Comparison of ENCODE assay signal across 19 cellular contexts in the genomic region with DNA sequence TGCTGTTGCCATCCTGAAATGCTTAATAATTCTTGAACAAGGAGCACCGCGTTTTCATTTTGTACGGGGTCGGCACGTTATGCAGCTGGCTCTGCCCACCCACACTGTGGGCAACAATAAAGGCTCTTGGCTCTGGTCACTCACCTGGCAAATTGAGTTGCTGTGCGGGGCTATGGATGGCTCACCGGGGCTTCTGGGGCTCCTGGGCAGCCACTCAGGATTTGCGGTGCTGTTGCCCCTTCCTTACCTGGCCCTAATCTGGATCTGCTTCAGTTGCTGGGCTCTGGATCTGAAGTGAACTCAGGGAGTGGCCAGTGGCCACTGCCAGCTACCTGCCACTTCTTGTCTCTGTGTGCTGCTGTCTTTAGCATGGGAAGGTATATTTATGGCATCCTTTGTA. TPM values are rescaled to one million over a fixed set of nuclear protein-coding genes. Genes with fewer than 3 reads are reported as not detected.
A peak's percentile ranks its signal among the peaks of the same experiment; 100 is the strongest.
DNase-seq lines count a peak whose midpoint lies in the region; ATAC-seq and TF ChIP-seq lines count a peak whose summit lies in the region.
"Had no signal": no experiment of that assay in that cellular context is flagged by ENCODE, and none has a peak within 500 bp of the region (broad histone marks: within the 10 kb centered on the region; RNA-seq: fewer than 3 reads in every experiment).

No MANE protein-coding gene starts in this region.

- no peaks in the 10 kb centered on the region for H3K9me3 ChIP-seq in tibial artery

- H3K27me3 Mint-ChIP-seq in activated CD8-positive, alpha-beta memory T cell treated with anti-CD3 and anti-CD28 coated beads, Interleukin-2, amount 10 ng/mL, durations not matched to agents 7 days and 5 days: peaks cover 4% of the 10 kb centered on the region
- H3K27me3 Mint-ChIP-seq in CD14-positive monocyte (ENCODE audit: low read depth in 3 of 3): peaks cover 4 to 9% (median 4%) of the 10 kb centered on the region in 3 donors

- no peaks in the 10 kb centered on the region for H3K9me3 Mint-ChIP-seq in activated CD8-positive, alpha-beta memory T cell treated with anti-CD3 and anti-CD28 coated beads, Interleukin-2, amount 10 ng/mL, durations not matched to agents 7 days and 5 days (ENCODE audit: low read depth)
- H3K9me3 Mint-ChIP-seq in CD14-positive monocyte: peaks cover 0 to 3% (median 0%) of the 10 kb centered on the region in 7 donors

- WGBS in lower leg skin, 2 donors: 87 to 91% methylated on average over 8 of the region's 8 CpGs

- H3K27ac Mint-ChIP-seq in activated CD8-positive, alpha-beta memory T cell treated with anti-CD3 and anti-CD28 coated beads, Interleukin-2, amount 10 ng/mL, durations not matched to agents 7 days and 5 days: no peak overlapping the region
- peak overlapping the region in 1 of 7 donors; percentile 67 for H3K27ac Mint-ChIP-seq in CD14-positive monocyte

- no peak overlapping the region for H3K4me3 Mint-ChIP-seq in activated CD8-positive, alpha-beta memory T cell treated with anti-CD3 and anti-CD28 coated beads, Interleukin-2, amount 10 ng/mL, durations not matched to agents 7 days and 5 days
- no peak overlapping the region for H3K4me3 Mint-ChIP-seq in CD14-positive monocyte

- no peak for ATAC-seq in activated CD8-positive, alpha-beta memory T cell treated with anti-CD3 and anti-CD28 coated beads, Interleukin-2, amount 10 ng/mL, durations not matched to agents 7 days and 5 days
- no peak for ATAC-seq in GM21723 (IDR thresholded peaks at IDR 0.05; ENCODE audit: unreplicated experiment)
- ATAC-seq in HG03571 (IDR thresholded peaks at IDR 0.05; ENCODE audit: unreplicated experiment): no peak
- ATAC-seq: HepG2, K562, Right ventricle myocardium inferior had no signal

- H3K36me3 Mint-ChIP-seq in activated CD8-positive, alpha-beta memory T cell treated with anti-CD3 and anti-CD28 coated beads, Interleukin-2, amount 10 ng/mL, durations not matched to agents 7 days and 5 days: no peaks in the 10 kb centered on the region
- no peaks in the 10 kb centered on the region for H3K36me3 Mint-ChIP-seq in CD14-positive monocyte

- CTCF ChIA-PET in activated CD8-positive, alpha-beta memory T cell treated with anti-CD3 and anti-CD28 coated beads, Interleukin-2, amount 10 ng/mL, durations not matched to agents 7 days and 5 days (lab: Charles Lee): no interaction called here

- H3K27me3 ChIP-seq in tibial artery: no peaks in the 10 kb centered on the region

- peak; percentile 31 for DNase-seq in activated CD8-positive, alpha-beta memory T cell treated with anti-CD3 and anti-CD28 coated beads, Interleukin-2, amount 10 ng/mL, durations not matched to agents 7 days and 5 days
- no peak for DNase-seq in activated CD8-positive, alpha-beta memory T cell treated with anti-CD3 and anti-CD28 coated beads, Interleukin-2, amount 50 U/mL, for 4 hours
- DNase-seq in CD14-positive monocyte (ENCODE audit: low spot score): peak; percentile 36
- DNase-seq in lower leg skin (ENCODE audit: low spot score in 2 of 2): peak; percentile 11 to 76
- DNase-seq in tibial artery: peak; percentile 14 to 38
- DNase-seq in putamen (ENCODE audit: low spot score): no peak
- DNase-seq: EL, MM.1S, NCI-H1048, NCI-H1417 treated with DMSO at 0.1 percent for 48 hours, NCI-H187, NCI-H446, NCI-H526 had no signal

- peaks cover 0 to 31% (median 0%) of the 10 kb centered on the region in 4 donors for H3K4me1 ChIP-seq in tibial artery

- no peak overlapping the region for H3K27ac ChIP-seq in tibial artery
- H3K27ac ChIP-seq: HL-60 had no signal

- intact Hi-C loops in CD14-positive monocyte (cut with micrococcal nuclease): no loop called here
- intact Hi-C loops in lower leg skin (cut with DNase I; ENCODE audit: low total_unique reads): no loop called here
- intact Hi-C loops in tibial artery (cut with DNase I; ENCODE audit: low total_unique reads): no loop called here

- TF ChIP-seq POLR2A in lower leg skin (IDR thresholded peaks at IDR 0.05): no peak

- no peaks in the 10 kb centered on the region for H3K4me1 Mint-ChIP-seq in activated CD8-positive, alpha-beta memory T cell treated with anti-CD3 and anti-CD28 coated beads, Interleukin-2, amount 10 ng/mL, durations not matched to agents 7 days and 5 days
- H3K4me1 Mint-ChIP-seq in CD14-positive monocyte: peaks cover 2% of the 10 kb centered on the region

- TF ChIP-seq CTCF in CD14-positive monocyte (IDR thresholded peaks at IDR 0.05): no peak
- TF ChIP-seq CTCF in lower leg skin (IDR thresholded peaks at IDR 0.05): no peak
- no peak for TF ChIP-seq CTCF in tibial artery (IDR thresholded peaks at IDR 0.05)

- H3K4me3 ChIP-seq in lower leg skin (ENCODE audit: low read depth, poor library complexity, severe bottlenecking) (no peak overlapping the region), tibial artery (no peak overlapping the region)
- H3K4me3 ChIP-seq: K562 had no signal

- H3K36me3 ChIP-seq in tibial artery: no peaks in the 10 kb centered on the region

RNA-seq across cellular contexts. Expression of a gene that starts 22.7 kb away (rescaled TPM):
- total RNA-seq in activated CD8-positive, alpha-beta memory T cell treated with anti-CD3 and anti-CD28 coated beads, Interleukin-2, amount 10 ng/mL, durations not matched to agents 7 days and 5 days: 10 to 100 TPM in 1 of 2 experiments, 1 to 10 TPM in 1; 9.1 to 36.4 TPM
- 10 to 100 TPM; 43.3 to 66.3 TPM for polyA plus RNA-seq in CD14-positive monocyte
- total RNA-seq in lower leg skin: 100 to 1,000 TPM; 569 to 894 (median 709) TPM

Comparison
In these comparisons a context has a peak if more than half of its experiments do, and no peak if none do; other contexts are left out.
1. DNase-seq: peak in activated CD8-positive, alpha-beta memory T cell treated with anti-CD3 and anti-CD28 coated beads, Interleukin-2, amount 10 ng/mL, durations not matched to agents 7 days and 5 days (single experiment), CD14-positive monocyte (single experiment), lower leg skin (2 of 2) and tibial artery (2 of 2); none in activated CD8-positive, alpha-beta memory T cell treated with anti-CD3 and anti-CD28 coated beads, Interleukin-2, amount 50 U/mL, for 4 hours (single experiment) and putamen (single experiment).
2. RNA of a gene that starts 22.7 kb away (total RNA-seq): 569 to 894 TPM in lower leg skin; 9.1 to 36.4 TPM in activated CD8-positive, alpha-beta memory T cell treated with anti-CD3 and anti-CD28 coated beads, Interleukin-2, amount 10 ng/mL, durations not matched to agents 7 days and 5 days; every median in the first group is over 10 times any median in the second.